19 cellular contexts compared by ENCODE assay signal in genomic region chr6:98037571-98037970, GRCh38.
DNase-seq lines count a peak whose midpoint lies in the region; ATAC-seq and TF ChIP-seq lines count a peak whose summit lies in the region.
"Had no signal": no experiment of that assay in that cellular context is flagged by ENCODE, and none has a peak within 500 bp of the region (broad histone marks: within the 10 kb centered on the region; RNA-seq: fewer than 3 reads in every experiment).

No MANE protein-coding gene starts in this region.

- H3F3A ChIP-seq in neural cell (ENCODE audit: insufficient read depth, low read length, poor library complexity, severe bottlenecking): peaks cover 5% of the 10 kb centered on the region

- H2AFZ ChIP-seq in neural cell (ENCODE audit: low read depth, low read length): no peak overlapping the region

- H3K27ac Mint-ChIP-seq in chondrocyte (ENCODE audit: unreplicated experiment): no peak overlapping the region
- H3K27ac Mint-ChIP-seq: CD4-positive, alpha-beta memory T cell had no signal

- H3K4me1 Mint-ChIP-seq in chondrocyte (ENCODE audit: low read depth): peaks cover 6% of the 10 kb centered on the region
- H3K4me1 Mint-ChIP-seq: CD4-positive, alpha-beta memory T cell had no signal

- no peak overlapping the region for H3K4me2 ChIP-seq in neural cell (ENCODE audit: low read length)
- H3K4me2 ChIP-seq: BLaER1 had no signal

- DNase-seq in A673 (ENCODE audit: low spot score) (peak; percentile 2), chondrocyte (ENCODE audit: low spot score) (no peak), NCI-H187 treated with DMSO at 0.1 percent for 48 hours (lab: John Stamatoyannopoulos, UW) (no peak), Right ventricle myocardium inferior (ENCODE audit: missing footprints) (no peak), left ventricle myocardium inferior (no peak)
- DNase-seq: CD4-positive, alpha-beta memory T cell; DMS153; H7; Kasumi-1; MG63; NCI-H1092; NCI-H1436 treated with DMSO at 0.1 percent for 48 hours; NCI-H2081; NCI-H446 treated with DMSO at 0.1 percent for 48 hours; NCI-H69; SHP77 treated with DMSO at 0.1 percent for 48 hours had no signal

- H3K27ac ChIP-seq in A673 (ENCODE audit: low read depth, low read length, poor library complexity, severe bottlenecking) (no peak overlapping the region), HUES64 (ENCODE audit: low read depth, low read length) (peak overlapping the region; percentile 93), neural cell (ENCODE audit: low read length) (no peak overlapping the region), left ventricle myocardium inferior (replicated peaks) (no peak overlapping the region)
- H3K27ac ChIP-seq: BLaER1 had no signal

- H3K4me3 ChIP-seq in A673 (ENCODE audit: low read depth, low read length, poor library complexity, severe bottlenecking) (no peak overlapping the region), HUES64 (ENCODE audit: low read length) (no peak overlapping the region), neural cell (ENCODE audit: low read length) (no peak overlapping the region), left ventricle myocardium inferior (no peak overlapping the region)
- H3K4me3 ChIP-seq: BLaER1, MG63 had no signal

- peaks cover 3% of the 10 kb centered on the region for H3K79me2 ChIP-seq in neural cell (replicated peaks; ENCODE audit: insufficient read depth, low read length)

- no TSS peak for BruUV-seq in A673 (replicated peaks; lab: Mats Ljungman, UMichigan)

- POLR2A ChIA-PET in A673 (lab: Charles Lee; ENCODE audit: low non-redundant PET): no interaction called here

- TF ChIP-seq RAD21 in neural cell (conservative IDR thresholded peaks at IDR 0.05): no peak

- H3K27me3 ChIP-seq in A673 (replicated peaks; ENCODE audit: insufficient read depth, low read depth, low read length, poor library complexity): no peaks in the 10 kb centered on the region
- H3K27me3 ChIP-seq in HUES64 (ENCODE audit: insufficient read depth, low read length): no peaks in the 10 kb centered on the region
- H3K27me3 ChIP-seq in neural cell (ENCODE audit: insufficient read depth, low read depth, low read length): no peaks in the 10 kb centered on the region
- H3K27me3 ChIP-seq in left ventricle myocardium inferior (ENCODE audit: low read depth): peaks cover 8% of the 10 kb centered on the region
- H3K27me3 ChIP-seq: BLaER1 had no signal

- H3K4me3 Mint-ChIP-seq in chondrocyte (ENCODE audit: unreplicated experiment): no peak overlapping the region
- H3K4me3 Mint-ChIP-seq: CD4-positive, alpha-beta memory T cell had no signal

- H3K9ac ChIP-seq in HUES64 (ENCODE audit: low read depth, low read length) (no peak overlapping the region), neural cell (ENCODE audit: low read length) (no peak overlapping the region)
- H3K9ac ChIP-seq: BLaER1 had no signal

- no peaks in the 10 kb centered on the region for H3K36me3 Mint-ChIP-seq in chondrocyte (ENCODE audit: low read depth)
- H3K36me3 Mint-ChIP-seq: CD4-positive, alpha-beta memory T cell had no signal

- no peaks in the 10 kb centered on the region for H3K9me3 ChIP-seq in A673 (ENCODE audit: low read depth, low read length, poor library complexity, severe bottlenecking)
- H3K9me3 ChIP-seq in HUES64 (ENCODE audit: insufficient read depth, low read depth, low read length): no peaks in the 10 kb centered on the region
- no peaks in the 10 kb centered on the region for H3K9me3 ChIP-seq in neural cell (ENCODE audit: low read length)
- H3K9me3 ChIP-seq in left ventricle myocardium inferior (replicated peaks): no peaks in the 10 kb centered on the region
- H3K9me3 ChIP-seq: BLaER1, MG63 had no signal

- 0 out of 2 replicates have a peak, but pooled peaks have one; percentile 21 for TF ChIP-seq CTCF in A673 (conservative IDR thresholded peaks at IDR 0.05; ENCODE audit: low read depth, low read length)
- TF ChIP-seq CTCF in chondrocyte (IDR thresholded peaks at IDR 0.05): peak; percentile 22
- peak; percentile 11 for TF ChIP-seq CTCF in neural cell (IDR thresholded peaks at IDR 0.05; ENCODE audit: poor library complexity, severe bottlenecking)
- TF ChIP-seq CTCF in left ventricle myocardium inferior (IDR thresholded peaks at IDR 0.05; ENCODE audit: borderline replicate concordance): no peak

- H3K4me1 ChIP-seq in A673 (ENCODE audit: insufficient read depth, low read length, poor library complexity, severe bottlenecking) (peaks cover 8% of the 10 kb centered on the region), HUES64 (ENCODE audit: insufficient read depth, low read length) (peaks cover 71% of the 10 kb centered on the region), left ventricle myocardium inferior (no peaks in the 10 kb centered on the region)

- WGBS in HUES64: 75% methylated on average over 6 of the region's 6 CpGs

- no peaks in the 10 kb centered on the region for H3K36me3 ChIP-seq in A673 (ENCODE audit: insufficient read depth, low read length, poor library complexity, severe bottlenecking)
- no peaks in the 10 kb centered on the region for H3K36me3 ChIP-seq in HUES64 (ENCODE audit: insufficient read depth, low read length)
- no peaks in the 10 kb centered on the region for H3K36me3 ChIP-seq in neural cell (ENCODE audit: insufficient read depth, low read length)
- no peaks in the 10 kb centered on the region for H3K36me3 ChIP-seq in left ventricle myocardium inferior
- H3K36me3 ChIP-seq: BLaER1, MG63 had no signal

- H3K27me3 Mint-ChIP-seq in chondrocyte (ENCODE audit: low read depth): peaks cover 14% of the 10 kb centered on the region
- H3K27me3 Mint-ChIP-seq: CD4-positive, alpha-beta memory T cell had no signal

- no peaks in the 10 kb centered on the region for H3K9me3 Mint-ChIP-seq in chondrocyte (ENCODE audit: low read depth)

- CTCF ChIA-PET in A673 (lab: Charles Lee): no interaction called here

- H3K9me2 ChIP-seq in neural cell (ENCODE audit: insufficient read depth, low read length): no peaks in the 10 kb centered on the region

- no peaks in the 10 kb centered on the region for H4K20me1 ChIP-seq in neural cell (ENCODE audit: insufficient read depth)
- H4K20me1 ChIP-seq: BLaER1 had no signal

- ATAC-seq in Right ventricle myocardium inferior: no peak

- intact Hi-C loops in A673 (cut with micrococcal nuclease; ENCODE audit: unreplicated experiment): loop anchor here (5.0 to 10.0 kb wide), 2 partner anchors 535 to 853 kb away; no protein-coding TSS in a partner anchor
- intact Hi-C loops in Right ventricle myocardium inferior (cut with DNase I): no loop called here
- intact Hi-C loops in left ventricle myocardium inferior (cut with micrococcal nuclease): no loop called here

- no peak for TF ChIP-seq EP300 in neural cell (conservative IDR thresholded peaks at IDR 0.05; ENCODE audit: poor library complexity, severe bottlenecking)

TF ChIP-seq in neural cell, 6 proteins besides CTCF, POLR2A, EP300 and RAD21:
- no peak for TF ChIP-seq SMC3 (conservative IDR thresholded peaks at IDR 0.05; ENCODE audit: poor library complexity)
- no peak for TF ChIP-seq REST (IDR thresholded peaks at IDR 0.05; ENCODE audit: borderline replicate concordance)
- no peak for TF ChIP-seq TAF1 (IDR thresholded peaks at IDR 0.05; ENCODE audit: low read depth)
- no peak for TF ChIP-seq POLR2AphosphoS5 (IDR thresholded peaks at IDR 0.05)
- no peak for TF ChIP-seq MXI1 (conservative IDR thresholded peaks at IDR 0.05; ENCODE audit: poor library complexity, severe bottlenecking)
- TF ChIP-seq EZH2 (IDR thresholded peaks at IDR 0.05; ENCODE audit: borderline replicate concordance, insufficient read depth, low read length, poor library complexity, severe bottlenecking): no peak
